In genomic region chr21:14870841-14871126, GRCh38 we compare ENCODE assay signal across 21 cellular contexts.
DNase-seq lines count a peak whose midpoint lies in the region; ATAC-seq and TF ChIP-seq lines count a peak whose summit lies in the region.
"Had no signal": no experiment of that assay in that cellular context is flagged by ENCODE, and none has a peak within 500 bp of the region (broad histone marks: within the 10 kb centered on the region; RNA-seq: fewer than 3 reads in every experiment).

No MANE protein-coding gene starts in this region.

- intact Hi-C loops in CD14-positive monocyte (cut with micrococcal nuclease), result loop anchor here in 1 of 2 donors (10.0 kb wide), 1 partner anchor 814 kb away; no protein-coding TSS in a partner anchor
- intact Hi-C loops in activated B cell treated with CpG ODN at 0.5 μM for 24 hours (cut with micrococcal nuclease), result loop anchor here (1.0 to 10.0 kb wide), 5 partner anchors 9 to 254 kb away; partner anchors contain the start of gene NRIP1
- intact Hi-C loops in right lobe of liver (cut with DNase I), result no loop called here
- intact Hi-C loops in adrenal gland (cut with DNase I), result no loop called here

- POLR2A ChIA-PET in activated B cell treated with CpG ODN at 0.5 μM for 24 hours (lab: Charles Lee), result interaction anchor here (1.2 kb wide), 1 partner anchor 194 kb away, joined by 6 read pairs; the partner anchor contains the start of gene NRIP1

- H3K9me3 ChIP-seq in right lobe of liver (no peaks in the 10 kb centered on the region), adrenal gland (replicated peaks in 1 of 3) (no peaks in the 10 kb centered on the region)
- H3K9me3 ChIP-seq: HAP-1, neutrophil, right atrium auricular region, uterus had no signal

- H3K4me1 Mint-ChIP-seq in CD14-positive monocyte (peaks cover 55% of the 10 kb centered on the region), activated B cell treated with CpG ODN at 0.5 μM for 24 hours (peaks cover 62% of the 10 kb centered on the region)
- H3K4me1 Mint-ChIP-seq: activated naive CD4-positive, alpha-beta T cell treated with anti-CD3 and anti-CD28 coated beads, Interleukin-2, amount 10 ng/mL, durations not matched to agents 7 days and 5 days had no signal

- peak overlapping the region in 5 of 7 donors; percentile 49 to 97 (median 83) for H3K27ac Mint-ChIP-seq in CD14-positive monocyte
- H3K27ac Mint-ChIP-seq in activated B cell treated with CpG ODN at 0.5 μM for 24 hours, result peak overlapping the region; percentile 51
- H3K27ac Mint-ChIP-seq: activated naive CD4-positive, alpha-beta T cell treated with anti-CD3 and anti-CD28 coated beads, Interleukin-2, amount 10 ng/mL, durations not matched to agents 7 days and 5 days; stimulated activated naive CD8-positive, alpha-beta T cell treated with anti-CD3 and anti-CD28 coated beads, Interleukin-15, amount 100 ng/mL, for 72 hours had no signal

- H3K27me3 ChIP-seq in right lobe of liver, result no peaks in the 10 kb centered on the region
- H3K27me3 ChIP-seq in adrenal gland, result no peaks in the 10 kb centered on the region
- H3K27me3 ChIP-seq: neutrophil, right atrium auricular region, uterus had no signal

- H3K4me3 ChIP-seq in right lobe of liver (no peak overlapping the region), adrenal gland (no peak overlapping the region)
- H3K4me3 ChIP-seq: HAP-1, right atrium auricular region, uterus had no signal

- 53% methylated on average over 2 of the region's 2 CpGs for WGBS in right lobe of liver (ENCODE audit: insufficient coverage, low coverage, low lambda C conversion rate, missing lambda C conversion rate)
- 28 to 59% (median 47%) methylated on average over 2 of the region's 2 CpGs for WGBS in adrenal gland, 4 donors

- no peak for TF ChIP-seq CTCF in CD14-positive monocyte (IDR thresholded peaks at IDR 0.05)
- no peak for TF ChIP-seq CTCF in activated B cell treated with CpG ODN at 0.5 μM for 24 hours (IDR thresholded peaks at IDR 0.05)
- TF ChIP-seq CTCF in right lobe of liver (IDR thresholded peaks at IDR 0.05), result no peak
- TF ChIP-seq CTCF in adrenal gland (IDR thresholded peaks at IDR 0.05), result no peak

- no peak for TF ChIP-seq POLR2A in right lobe of liver (IDR thresholded peaks at IDR 0.05)
- TF ChIP-seq POLR2A in adrenal gland (IDR thresholded peaks at IDR 0.05), result no peak

- H3K27ac ChIP-seq in right lobe of liver (no peak overlapping the region), adrenal gland (no peak overlapping the region)
- H3K27ac ChIP-seq: epithelial cell of prostate, neutrophil, right atrium auricular region, uterus had no signal

- ATAC-seq in GM21367 (IDR thresholded peaks at IDR 0.05; ENCODE audit: unreplicated experiment) (peak; percentile 14), HG02885 (IDR thresholded peaks at IDR 0.05; ENCODE audit: poor library complexity, unreplicated experiment) (peak; percentile 12), activated B cell treated with CpG ODN at 0.5 μM for 24 hours (ENCODE audit: low read depth) (no peak), HG03342 (IDR thresholded peaks at IDR 0.05; ENCODE audit: unreplicated experiment) (no peak), right lobe of liver (no peak)
- ATAC-seq: stimulated activated naive CD8-positive, alpha-beta T cell treated with anti-CD3 and anti-CD28 coated beads, Interleukin-15, amount 100 ng/mL, for 72 hours had no signal

- H3K4me1 ChIP-seq in right lobe of liver, result peaks cover 0 to 2% (median 0%) of the 10 kb centered on the region in 4 donors
- H3K4me1 ChIP-seq in adrenal gland (replicated peaks in 1 of 2), result peaks cover 0 to 40% of the 10 kb centered on the region in 2 donors
- H3K4me1 ChIP-seq: HAP-1, uterus had no signal

- no peak overlapping the region for H3K4me3 Mint-ChIP-seq in CD14-positive monocyte
- H3K4me3 Mint-ChIP-seq in activated B cell treated with CpG ODN at 0.5 μM for 24 hours, result peak overlapping the region; percentile 55
- H3K4me3 Mint-ChIP-seq: activated naive CD4-positive, alpha-beta T cell treated with anti-CD3 and anti-CD28 coated beads, Interleukin-2, amount 10 ng/mL, durations not matched to agents 7 days and 5 days; stimulated activated naive CD8-positive, alpha-beta T cell treated with anti-CD3 and anti-CD28 coated beads, Interleukin-15, amount 100 ng/mL, for 72 hours had no signal

- H3K36me3 ChIP-seq in right lobe of liver (no peaks in the 10 kb centered on the region), adrenal gland (replicated peaks in 1 of 2) (no peaks in the 10 kb centered on the region)
- H3K36me3 ChIP-seq: HAP-1, neutrophil, right atrium auricular region, uterus had no signal

- H3K36me3 Mint-ChIP-seq in CD14-positive monocyte (no peaks in the 10 kb centered on the region), activated B cell treated with CpG ODN at 0.5 μM for 24 hours (ENCODE audit: low read depth) (no peaks in the 10 kb centered on the region)
- H3K36me3 Mint-ChIP-seq: activated naive CD4-positive, alpha-beta T cell treated with anti-CD3 and anti-CD28 coated beads, Interleukin-2, amount 10 ng/mL, durations not matched to agents 7 days and 5 days; IgD-negative memory B cell had no signal

- H3K27me3 Mint-ChIP-seq in CD14-positive monocyte (ENCODE audit: low read depth in 3 of 3) (no peaks in the 10 kb centered on the region), activated B cell treated with CpG ODN at 0.5 μM for 24 hours (no peaks in the 10 kb centered on the region)
- H3K27me3 Mint-ChIP-seq: IgD-negative memory B cell had no signal

- DNase-seq in CD14-positive monocyte (ENCODE audit: low spot score), result no peak
- no peak for DNase-seq in activated B cell treated with CpG ODN at 0.5 μM for 24 hours
- DNase-seq in right lobe of liver, result no peak
- no peak for DNase-seq in activated T-cell treated with anti-CD3 and anti-CD28 coated beads, Interleukin-2, amount 50 U/mL, for 48 hours
- DNase-seq in adrenal gland, result no peak
- DNase-seq: activated CD4-positive, alpha-beta T cell treated with anti-CD3 and anti-CD28 coated beads, Interleukin-2, amount 50 U/mL, for 1 hour; activated naive CD4-positive, alpha-beta T cell treated with anti-CD3 and anti-CD28 coated beads, Interleukin-2, amount 10 ng/mL, durations not matched to agents 7 days and 5 days; activated T-cell treated with anti-CD3 and anti-CD28 coated beads for 4 hours; dermis blood vessel endothelial cell; DMS153; NCI-H2029 treated with DMSO at 0.1 percent for 48 hours; stimulated activated naive CD8-positive, alpha-beta T cell treated with anti-CD3 and anti-CD28 coated beads, Interleukin-15, amount 100 ng/mL, for 72 hours; uterus had no signal

- H3K9me3 Mint-ChIP-seq in CD14-positive monocyte, result no peaks in the 10 kb centered on the region
- H3K9me3 Mint-ChIP-seq in activated B cell treated with CpG ODN at 0.5 μM for 24 hours, result no peaks in the 10 kb centered on the region
- H3K9me3 Mint-ChIP-seq: activated naive CD4-positive, alpha-beta T cell treated with anti-CD3 and anti-CD28 coated beads, Interleukin-2, amount 10 ng/mL, durations not matched to agents 7 days and 5 days; IgD-negative memory B cell; stimulated activated naive CD8-positive, alpha-beta T cell treated with anti-CD3 and anti-CD28 coated beads, Interleukin-15, amount 100 ng/mL, for 72 hours had no signal

- CTCF ChIA-PET in activated B cell treated with CpG ODN at 0.5 μM for 24 hours (lab: Charles Lee), result interaction anchor here (0.8 kb wide), 1 partner anchor 612 kb away, joined by 3 read pairs; no protein-coding TSS in a partner anchor

Comparison
In these comparisons a context has a peak if more than half of its experiments do, and no peak if none do; other contexts are left out.
1. ATAC-seq: peak in GM21367 (single experiment) and HG02885 (single experiment); none in activated B cell treated with CpG ODN at 0.5 μM for 24 hours (single experiment), HG03342 (single experiment) and right lobe of liver (0 of 4).